30 cellular contexts compared by ENCODE assay signal in genomic region chr1:150397392-150398032, GRCh38.
"Had no signal": no experiment of that assay in that cellular context is flagged by ENCODE, and none has a peak within 500 bp of the region (broad histone marks: within the 10 kb centered on the region; RNA-seq: fewer than 3 reads in every experiment).

No MANE protein-coding gene starts in this region.

- DNase-seq: activated CD4-positive, CD25-positive, alpha-beta regulatory T cell; activated CD8-positive, alpha-beta memory T cell treated with anti-CD3 and anti-CD28 coated beads, Interleukin-2, amount 10 ng/mL, durations not matched to agents 7 days and 5 days; activated gamma-delta T cell; activated naive CD4-positive, alpha-beta T cell treated with anti-CD3 and anti-CD28 coated beads for 36 hours; activated naive CD8-positive, alpha-beta T cell treated with anti-CD3 and anti-CD28 coated beads, Interleukin-2, amount 10 ng/mL, durations not matched to agents 7 days and 5 days; activated T-cell treated with anti-CD3 and anti-CD28 coated beads, Interleukin-2, amount 50 U/mL, for 24 hours; aorta; caudate nucleus; Karpas-422; MV-4-11; NCI-H1092 treated with DMSO at 0.1 percent for 48 hours; NCI-H1417 treated with DMSO at 0.1 percent for 48 hours; NCI-H1694; NCI-H2029; NCI-H2107; NCI-H2171 treated with DMSO at 0.1 percent for 48 hours; NCI-H226; NCI-H526 treated with DMSO at 0.1 percent for 48 hours; NCI-H82; NK-92 treated with Interleukin-12 subunit alpha and Interleukin-12 subunit beta, amount 100 ng/mL, for 24 hours; OCI-M1; Peyer's patch; Right ventricle myocardium superior; SJCRH30; SK-N-SH; T-helper 1 cell had no signal

- H3K27ac Mint-ChIP-seq: activated CD8-positive, alpha-beta memory T cell treated with anti-CD3 and anti-CD28 coated beads, Interleukin-2, amount 10 ng/mL, durations not matched to agents 7 days and 5 days; activated naive CD8-positive, alpha-beta T cell treated with anti-CD3 and anti-CD28 coated beads, Interleukin-2, amount 10 ng/mL, durations not matched to agents 7 days and 5 days; activated T-cell treated with anti-CD3 and anti-CD28 coated beads, Interleukin-2, amount 50 U/mL, for 24 hours; activated T-helper 17 cell treated with anti-CD3 and anti-CD28 coated beads, Interleukin-2, amount 50 U/mL, for 72 hours had no signal

- H3K4me3 ChIP-seq: breast epithelium, Peyer's patch, SJCRH30 had no signal

- H3K9me3 Mint-ChIP-seq: activated T-helper 17 cell treated with anti-CD3 and anti-CD28 coated beads, Interleukin-2, amount 50 U/mL, for 72 hours had no signal

- H3K27me3 Mint-ChIP-seq: activated CD8-positive, alpha-beta memory T cell treated with anti-CD3 and anti-CD28 coated beads, Interleukin-2, amount 10 ng/mL, durations not matched to agents 7 days and 5 days; activated naive CD8-positive, alpha-beta T cell treated with anti-CD3 and anti-CD28 coated beads, Interleukin-2, amount 10 ng/mL, durations not matched to agents 7 days and 5 days; activated T-cell treated with anti-CD3 and anti-CD28 coated beads, Interleukin-2, amount 50 U/mL, for 24 hours; activated T-helper 17 cell treated with anti-CD3 and anti-CD28 coated beads, Interleukin-2, amount 50 U/mL, for 72 hours had no signal

- H3K4me3 Mint-ChIP-seq: activated CD8-positive, alpha-beta memory T cell treated with anti-CD3 and anti-CD28 coated beads, Interleukin-2, amount 10 ng/mL, durations not matched to agents 7 days and 5 days; activated naive CD4-positive, alpha-beta T cell treated with anti-CD3 and anti-CD28 coated beads for 36 hours; activated naive CD8-positive, alpha-beta T cell treated with anti-CD3 and anti-CD28 coated beads, Interleukin-2, amount 10 ng/mL, durations not matched to agents 7 days and 5 days; activated T-cell treated with anti-CD3 and anti-CD28 coated beads, Interleukin-2, amount 50 U/mL, for 24 hours; activated T-helper 17 cell treated with anti-CD3 and anti-CD28 coated beads, Interleukin-2, amount 50 U/mL, for 72 hours had no signal

- H3K9me3 ChIP-seq: breast epithelium, Peyer's patch, SJCRH30, SK-N-SH had no signal

- ATAC-seq: activated CD8-positive, alpha-beta memory T cell treated with anti-CD3 and anti-CD28 coated beads, Interleukin-2, amount 10 ng/mL, durations not matched to agents 7 days and 5 days; activated T-helper 17 cell treated with anti-CD3 and anti-CD28 coated beads, Interleukin-2, amount 50 U/mL, for 72 hours had no signal

- H3K27ac ChIP-seq: breast epithelium, Peyer's patch, RWPE1, SJCRH30, VCaP had no signal

- H3K27me3 ChIP-seq: breast epithelium, Peyer's patch, SJCRH30 had no signal

- H3K9ac ChIP-seq: SK-N-SH had no signal

- H3K36me3 ChIP-seq: breast epithelium, Peyer's patch, SJCRH30 had no signal

- H3K4me1 ChIP-seq: breast epithelium, Peyer's patch, SJCRH30 had no signal

- H3K4me1 Mint-ChIP-seq: activated CD8-positive, alpha-beta memory T cell treated with anti-CD3 and anti-CD28 coated beads, Interleukin-2, amount 10 ng/mL, durations not matched to agents 7 days and 5 days had no signal

- H3K4me2 ChIP-seq: SK-N-SH had no signal
